1 cellular context compared by ENCODE assay signal in the genomic region with DNA sequence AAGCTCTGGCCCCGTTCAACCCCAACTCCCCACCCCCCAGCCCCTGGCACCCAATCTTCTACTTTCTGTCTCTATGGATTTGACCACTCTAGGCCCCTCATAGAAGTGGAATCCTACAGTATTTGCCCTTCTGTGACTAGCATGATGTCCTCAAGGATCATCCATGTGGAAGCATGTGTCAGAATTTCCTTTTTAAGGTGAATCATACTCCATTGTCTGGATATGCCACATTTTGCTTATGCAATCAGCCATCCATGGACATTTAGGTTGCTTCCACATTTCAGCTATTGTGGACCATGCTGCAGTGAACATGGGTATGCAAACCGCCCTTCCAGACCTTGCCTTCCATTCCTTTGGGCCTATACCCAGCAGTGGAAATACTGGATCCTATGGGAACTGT.
TF ChIP-seq lines count a peak whose summit lies in the region.

No MANE protein-coding gene starts in this region.

TF ChIP-seq in WTC11, 78 proteins besides CTCF, POLR2A, EP300 and RAD21:
- TF ChIP-seq ATF1 (CRISPR knock-in tag; IDR thresholded peaks at IDR 0.05), result no peak
- TF ChIP-seq ESRRA (CRISPR knock-in tag; IDR thresholded peaks at IDR 0.05; ENCODE audit: borderline replicate concordance), result no peak
- TF ChIP-seq HMGA2 (CRISPR knock-in tag; IDR thresholded peaks at IDR 0.05), result no peak
- no peak for TF ChIP-seq ATF3 (CRISPR knock-in tag; conservative IDR thresholded peaks at IDR 0.05)
- TF ChIP-seq PRRX2 (CRISPR knock-in tag; IDR thresholded peaks at IDR 0.05), result no peak
TF ChIP-seq in WTC11: peak in this region for 0.
